16 cellular contexts compared by ENCODE assay signal in the genomic region with DNA sequence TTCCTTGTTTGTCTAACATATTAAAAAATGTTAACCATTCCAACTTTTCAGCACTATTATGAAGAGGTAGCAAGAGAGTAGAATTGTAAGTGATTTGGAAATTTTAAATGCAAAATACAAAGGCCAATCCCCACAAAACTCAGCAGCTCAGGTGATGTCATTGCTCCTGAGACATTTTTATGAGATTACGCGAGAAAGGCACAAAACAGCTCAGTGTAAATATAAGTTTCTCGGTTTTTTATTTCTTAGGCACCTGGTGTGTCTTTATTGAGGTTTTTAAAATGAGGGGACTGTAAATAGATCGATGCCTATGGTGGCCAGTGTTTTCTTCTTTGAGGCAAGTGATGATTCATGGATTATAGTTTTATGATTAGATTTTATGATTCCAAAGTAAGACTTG. TPM values are rescaled to one million over a fixed set of nuclear protein-coding genes. Genes with fewer than 3 reads are reported as not detected.
DNase-seq lines count a peak whose midpoint lies in the region; TF ChIP-seq lines count a peak whose summit lies in the region.
"Had no signal": no experiment of that assay in that cellular context is flagged by ENCODE, and none has a peak within 500 bp of the region (broad histone marks: within the 10 kb centered on the region; RNA-seq: fewer than 3 reads in every experiment).

No MANE protein-coding gene starts in this region.

- intact Hi-C loops in activated CD4-positive, alpha-beta memory T cell treated with anti-CD3 and anti-CD28 coated beads for 36 hours (cut with micrococcal nuclease) = no loop called here

- no peaks in the 10 kb centered on the region for H3K27me3 ChIP-seq in Loucy (ENCODE audit: insufficient read depth, low read length, poor library complexity, severe bottlenecking)
- H3K27me3 ChIP-seq: BLaER1 had no signal

- H3K4me1 ChIP-seq in Loucy (ENCODE audit: insufficient read depth, low read length, poor library complexity, severe bottlenecking) = peaks cover 95% of the 10 kb centered on the region
- H3K4me1 ChIP-seq: HAP-1 had no signal

- H3K4me1 Mint-ChIP-seq in activated CD4-positive, alpha-beta memory T cell treated with anti-CD3 and anti-CD28 coated beads for 36 hours (ENCODE audit: low read depth) = peaks cover 65% of the 10 kb centered on the region
- H3K4me1 Mint-ChIP-seq in activated CD4-positive, alpha-beta memory T cell treated with anti-CD3 and anti-CD28 coated beads, Interleukin-2, amount 10 ng/mL, durations not matched to agents 7 days and 5 days = peaks cover 58% of the 10 kb centered on the region
- H3K4me1 Mint-ChIP-seq in endothelial cell (ENCODE audit: unreplicated experiment) = peaks cover 49% of the 10 kb centered on the region

- H3K79me2 ChIP-seq in Loucy (ENCODE audit: insufficient read depth, low read length) = peaks cover 95% of the 10 kb centered on the region

- H3K4me2 ChIP-seq in Loucy (ENCODE audit: low read depth, low read length, poor library complexity, severe bottlenecking) = peak overlapping the region; percentile 92

- no peak overlapping the region for H3K4me3 Mint-ChIP-seq in activated CD4-positive, alpha-beta memory T cell treated with anti-CD3 and anti-CD28 coated beads for 36 hours
- no peak overlapping the region for H3K4me3 Mint-ChIP-seq in activated CD4-positive, alpha-beta memory T cell treated with anti-CD3 and anti-CD28 coated beads, Interleukin-2, amount 10 ng/mL, durations not matched to agents 7 days and 5 days
- H3K4me3 Mint-ChIP-seq in endothelial cell (ENCODE audit: unreplicated experiment) = peak overlapping the region; percentile 31
- H3K4me3 Mint-ChIP-seq: CD14-positive monocyte; CD8-positive, alpha-beta T cell had no signal

- H3K9me3 Mint-ChIP-seq in activated CD4-positive, alpha-beta memory T cell treated with anti-CD3 and anti-CD28 coated beads for 36 hours = no peaks in the 10 kb centered on the region
- peaks cover 7% of the 10 kb centered on the region for H3K9me3 Mint-ChIP-seq in activated CD4-positive, alpha-beta memory T cell treated with anti-CD3 and anti-CD28 coated beads, Interleukin-2, amount 10 ng/mL, durations not matched to agents 7 days and 5 days
- no peaks in the 10 kb centered on the region for H3K9me3 Mint-ChIP-seq in endothelial cell (ENCODE audit: unreplicated experiment)
- H3K9me3 Mint-ChIP-seq: CD8-positive, alpha-beta T cell had no signal

- H2AFZ ChIP-seq in Loucy (ENCODE audit: low read length) = no peak overlapping the region
- H2AFZ ChIP-seq: GM23248 had no signal

- TF ChIP-seq CTCF in Loucy (conservative IDR thresholded peaks at IDR 0.05; ENCODE audit: low read length) (no peak), endothelial cell (IDR thresholded peaks at IDR 0.05; ENCODE audit: unreplicated experiment) (no peak)

- H3K36me3 ChIP-seq in Loucy (ENCODE audit: insufficient read depth, low read length) = peaks cover 14% of the 10 kb centered on the region; the same call in 1 of the 2 replicates
- H3K36me3 ChIP-seq: HAP-1 had no signal

- no peak for DNase-seq in activated CD4-positive, alpha-beta memory T cell treated with anti-CD3 and anti-CD28 coated beads for 36 hours
- no peak for DNase-seq in activated CD4-positive, alpha-beta memory T cell treated with anti-CD3 and anti-CD28 coated beads, Interleukin-2, amount 10 ng/mL, durations not matched to agents 7 days and 5 days
- no peak for DNase-seq in endothelial cell (ENCODE audit: low spot score)
- DNase-seq in SKM-1 treated with dmso at 0.1 percent for 144 hours (lab: John Stamatoyannopoulos, UW; ENCODE audit: unreplicated experiment) = no peak
- DNase-seq in hippocampal formation (lab: John Stamatoyannopoulos, UW) = no peak
- no peak for DNase-seq in NCI-H226
- DNase-seq: 8988T; CD8-positive, alpha-beta T cell; COR-L47; DMS 273 treated with DMSO at 0.1 percent for 48 hours; GM23248 had no signal

- H3K9me3 ChIP-seq in Loucy (ENCODE audit: insufficient read depth, low read depth, low read length) = no peaks in the 10 kb centered on the region
- H3K9me3 ChIP-seq: HAP-1 had no signal

- peaks cover 4% of the 10 kb centered on the region; the same call in 1 of the 2 replicates for H3F3A ChIP-seq in Loucy (ENCODE audit: low read depth)

- peaks cover 22% of the 10 kb centered on the region for H3K36me3 Mint-ChIP-seq in activated CD4-positive, alpha-beta memory T cell treated with anti-CD3 and anti-CD28 coated beads for 36 hours
- H3K36me3 Mint-ChIP-seq in activated CD4-positive, alpha-beta memory T cell treated with anti-CD3 and anti-CD28 coated beads, Interleukin-2, amount 10 ng/mL, durations not matched to agents 7 days and 5 days (ENCODE audit: low read depth) = peaks cover 50% of the 10 kb centered on the region
- H3K36me3 Mint-ChIP-seq in endothelial cell (ENCODE audit: low read depth, unreplicated experiment) = peaks cover 39% of the 10 kb centered on the region

- H4K20me1 ChIP-seq in Loucy (ENCODE audit: insufficient read depth, low read length, poor library complexity, severe bottlenecking) = peaks cover 14% of the 10 kb centered on the region

- POLR2A ChIA-PET in activated CD4-positive, alpha-beta memory T cell treated with anti-CD3 and anti-CD28 coated beads for 36 hours (lab: Charles Lee) = interaction anchor here (1.5 to 3.0 kb wide), 2 partner anchors 9 to 12 kb away, joined by 4 to 15 read pairs; no protein-coding TSS in a partner anchor
- POLR2A ChIA-PET in activated CD4-positive, alpha-beta memory T cell treated with anti-CD3 and anti-CD28 coated beads, Interleukin-2, amount 10 ng/mL, durations not matched to agents 7 days and 5 days (lab: Charles Lee) = interaction anchor here (0.7 to 2.6 kb wide), 5 partner anchors 9 to 34 kb away, joined by 3 to 17 read pairs (median 5); no protein-coding TSS in a partner anchor

- CTCF ChIA-PET in activated CD4-positive, alpha-beta memory T cell treated with anti-CD3 and anti-CD28 coated beads for 36 hours (lab: Charles Lee) = interaction anchor here (0.8 to 1.3 kb wide), 2 partner anchors 14 to 52 kb away, joined by 3 read pairs; no protein-coding TSS in a partner anchor
- CTCF ChIA-PET in activated CD4-positive, alpha-beta memory T cell treated with anti-CD3 and anti-CD28 coated beads, Interleukin-2, amount 10 ng/mL, durations not matched to agents 7 days and 5 days (lab: Charles Lee) = interaction anchor here (1.0 to 2.3 kb wide), 4 partner anchors 9 to 35 kb away, joined by 3 to 9 read pairs (median 4); no protein-coding TSS in a partner anchor

- H3K9ac ChIP-seq in Loucy (ENCODE audit: low read depth, low read length, poor library complexity, severe bottlenecking) = no peak overlapping the region
- H3K9ac ChIP-seq: BLaER1, GM23248 had no signal

- no peaks in the 10 kb centered on the region for H3K9me2 ChIP-seq in Loucy (replicated peaks; ENCODE audit: low read depth, low read length)

- no peak overlapping the region for H3K4me3 ChIP-seq in Loucy (ENCODE audit: low read length, poor library complexity, severe bottlenecking)
- H3K4me3 ChIP-seq: BLaER1, GM23248, HAP-1 had no signal

- H3K27me3 Mint-ChIP-seq in activated CD4-positive, alpha-beta memory T cell treated with anti-CD3 and anti-CD28 coated beads for 36 hours = no peaks in the 10 kb centered on the region
- no peaks in the 10 kb centered on the region for H3K27me3 Mint-ChIP-seq in activated CD4-positive, alpha-beta memory T cell treated with anti-CD3 and anti-CD28 coated beads, Interleukin-2, amount 10 ng/mL, durations not matched to agents 7 days and 5 days
- peaks cover 8% of the 10 kb centered on the region for H3K27me3 Mint-ChIP-seq in endothelial cell (ENCODE audit: unreplicated experiment)

- peak overlapping the region; percentile 40 for H3K27ac Mint-ChIP-seq in activated CD4-positive, alpha-beta memory T cell treated with anti-CD3 and anti-CD28 coated beads for 36 hours
- no peak overlapping the region for H3K27ac Mint-ChIP-seq in activated CD4-positive, alpha-beta memory T cell treated with anti-CD3 and anti-CD28 coated beads, Interleukin-2, amount 10 ng/mL, durations not matched to agents 7 days and 5 days
- no peak overlapping the region for H3K27ac Mint-ChIP-seq in endothelial cell (ENCODE audit: unreplicated experiment)
- H3K27ac Mint-ChIP-seq: CD8-positive, alpha-beta T cell had no signal

RNA-seq across cellular contexts. Expression of gene ABCG1, which starts 6.1 kb away (rescaled TPM):
- 10 to 100 TPM; 22.2 to 24.6 TPM for total RNA-seq in activated CD4-positive, alpha-beta memory T cell treated with anti-CD3 and anti-CD28 coated beads for 36 hours
- total RNA-seq in activated CD4-positive, alpha-beta memory T cell treated with anti-CD3 and anti-CD28 coated beads, Interleukin-2, amount 10 ng/mL, durations not matched to agents 7 days and 5 days = 10 to 100 TPM; 23.7 to 25.3 TPM
- total RNA-seq in endothelial cell (ENCODE audit: unreplicated experiment) = 48.9 TPM
- total RNA-seq: GM23248, HT1080 had no signal
